Comparison of ENCODE assay signal across 11 cellular contexts in the genomic region with DNA sequence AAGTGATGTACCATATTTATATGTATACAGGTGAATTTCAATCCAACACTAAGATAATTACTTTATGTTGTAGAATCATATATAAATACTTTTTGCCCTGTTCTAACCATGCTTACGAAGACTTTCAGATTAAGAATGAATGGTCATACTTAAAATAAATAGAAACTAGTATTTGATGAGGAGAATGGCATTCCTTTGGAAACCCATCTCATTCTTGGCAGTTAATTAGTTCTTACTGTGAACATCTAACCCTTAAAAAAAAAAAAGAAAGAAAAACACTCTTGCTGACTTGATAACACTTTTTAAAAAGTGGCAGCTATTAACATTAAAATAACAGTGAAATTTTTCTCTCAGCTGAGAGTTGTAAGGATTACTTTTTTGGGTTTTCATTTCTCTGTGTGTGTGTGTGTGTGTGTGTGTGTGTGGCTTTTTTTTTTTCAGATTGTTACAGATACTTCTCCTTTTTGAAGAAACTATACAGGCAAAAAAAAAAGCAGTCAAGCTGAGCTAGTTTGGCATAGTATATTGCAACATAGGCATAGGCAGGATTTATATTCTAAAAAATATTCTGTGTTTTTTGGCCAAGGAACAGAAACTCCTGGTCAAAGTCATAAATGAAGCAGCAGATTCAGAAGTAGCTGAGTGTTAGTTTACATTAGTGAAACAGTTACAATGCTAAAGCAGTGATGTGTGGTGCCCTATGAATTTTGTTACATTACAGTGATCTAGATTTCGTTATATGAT.
A peak's percentile ranks its signal among the peaks of the same experiment; 100 is the strongest.
DNase-seq lines count a peak whose midpoint lies in the region; ATAC-seq and TF ChIP-seq lines count a peak whose summit lies in the region.
"Had no signal": no experiment of that assay in that cellular context is flagged by ENCODE, and none has a peak within 500 bp of the region (broad histone marks: within the 10 kb centered on the region; RNA-seq: fewer than 3 reads in every experiment).

No MANE protein-coding gene starts in this region.

- no peaks in the 10 kb centered on the region for H3K27me3 ChIP-seq in GM23248 (replicated peaks; ENCODE audit: insufficient read depth)
- no peaks in the 10 kb centered on the region for H3K27me3 ChIP-seq in esophagus muscularis mucosa
- no peaks in the 10 kb centered on the region for H3K27me3 ChIP-seq in parathyroid adenoma (ENCODE audit: control insufficient read depth, insufficient read depth, low read length)
- H3K27me3 ChIP-seq in PC-3 (ENCODE audit: low read length), result no peaks in the 10 kb centered on the region

- H3K36me3 ChIP-seq in GM23248 (ENCODE audit: low read depth) (no peaks in the 10 kb centered on the region), esophagus muscularis mucosa (no peaks in the 10 kb centered on the region), parathyroid adenoma (ENCODE audit: control insufficient read depth, insufficient read depth, low read length) (no peaks in the 10 kb centered on the region), PC-3 (ENCODE audit: low read depth, low read length) (no peaks in the 10 kb centered on the region)

- no peaks in the 10 kb centered on the region for H3K9me3 ChIP-seq in GM23248 (ENCODE audit: low read depth)
- H3K9me3 ChIP-seq in esophagus muscularis mucosa, result no peaks in the 10 kb centered on the region
- H3K9me3 ChIP-seq in parathyroid adenoma (ENCODE audit: control insufficient read depth, low read length), result no peaks in the 10 kb centered on the region
- no peaks in the 10 kb centered on the region for H3K9me3 ChIP-seq in PC-3 (ENCODE audit: low read length)

- ATAC-seq in PC-3 (no peak), GM21526 (IDR thresholded peaks at IDR 0.05; ENCODE audit: low FRiP score, unreplicated experiment) (no peak), HG03432 (IDR thresholded peaks at IDR 0.05; ENCODE audit: unreplicated experiment) (no peak), GM18511 (IDR thresholded peaks at IDR 0.05; ENCODE audit: unreplicated experiment) (no peak)

- no peak overlapping the region for H3K27ac ChIP-seq in GM23248
- H3K27ac ChIP-seq in esophagus muscularis mucosa (replicated peaks in 1 of 4), result peak overlapping the region; percentile 16 to 67 (median 60)
- peak overlapping the region; percentile 52 for H3K27ac ChIP-seq in parathyroid adenoma
- H3K27ac ChIP-seq in PC-3 (ENCODE audit: low read length), result no peak overlapping the region

- H3F3A ChIP-seq in GM23248 (ENCODE audit: insufficient read depth) (peaks cover 8% of the 10 kb centered on the region; the same call in 1 of the 2 replicates), PC-3 (ENCODE audit: low read length, unreplicated experiment) (no peaks in the 10 kb centered on the region)

- in situ Hi-C loops in GM23248 (cut with MboI), result no loop called here

- H2AFZ ChIP-seq in GM23248, result no peak overlapping the region
- H2AFZ ChIP-seq in parathyroid adenoma, result no peak overlapping the region
- H2AFZ ChIP-seq in PC-3 (ENCODE audit: low read length), result no peak overlapping the region

- 93 to 95% methylated on average over 2 of the region's 2 CpGs for WGBS in GM23248 (ENCODE audit: low coverage in 1 of 2, low lambda C conversion rate in 2 of 2, missing lambda C conversion rate in 2 of 2), 2 experiments
- 52% methylated on average over 2 of the region's 2 CpGs for WGBS in esophagus muscularis mucosa

- TF ChIP-seq CTCF in esophagus muscularis mucosa (IDR thresholded peaks at IDR 0.05), result no peak
- TF ChIP-seq CTCF in parathyroid adenoma (IDR thresholded peaks at IDR 0.05), result no peak
- no peak for TF ChIP-seq CTCF in PC-3 (conservative IDR thresholded peaks at IDR 0.05; ENCODE audit: low read depth, low read length)

- intact Hi-C loops in esophagus muscularis mucosa (cut with DNase I), result no loop called here
- intact Hi-C loops in PC-3 (cut with micrococcal nuclease), result no loop called here

- H3K9me2 ChIP-seq in GM23248 (ENCODE audit: insufficient read depth), result no peaks in the 10 kb centered on the region
- no peaks in the 10 kb centered on the region for H3K9me2 ChIP-seq in PC-3 (replicated peaks; ENCODE audit: low read length)

- CTCF ChIA-PET in PC-3 (lab: Charles Lee), result no interaction called here

- H3K79me2 ChIP-seq in GM23248 (ENCODE audit: insufficient read depth), result peaks cover 27% of the 10 kb centered on the region
- peaks cover 49% of the 10 kb centered on the region for H3K79me2 ChIP-seq in parathyroid adenoma
- H3K79me2 ChIP-seq in PC-3 (ENCODE audit: low read length), result peaks cover 41% of the 10 kb centered on the region

- TF ChIP-seq POLR2A in esophagus muscularis mucosa (IDR thresholded peaks at IDR 0.05; ENCODE audit: low read depth), result no peak

- TF ChIP-seq EP300 in esophagus muscularis mucosa (IDR thresholded peaks at IDR 0.05), result no peak

- peak; percentile 61 for DNase-seq in GM23248
- DNase-seq in NOMO-1 treated with dmso at 0.1 percent for 144 hours (lab: John Stamatoyannopoulos, UW; ENCODE audit: unreplicated experiment), result peak; percentile 66
- DNase-seq in esophagus muscularis mucosa (ENCODE audit: extremely low spot score), result no peak
- DNase-seq in PC-3, result no peak
- DNase-seq: Calu3, NCI-H1092 treated with DMSO at 0.1 percent for 48 hours, NCI-H446 treated with DMSO at 0.1 percent for 48 hours had no signal

- peak overlapping the region; percentile 2 for H3K4me2 ChIP-seq in GM23248 (ENCODE audit: unreplicated experiment)
- H3K4me2 ChIP-seq in parathyroid adenoma (ENCODE audit: low read length), result no peak overlapping the region
- no peak overlapping the region for H3K4me2 ChIP-seq in PC-3 (ENCODE audit: low read length)

- no peaks in the 10 kb centered on the region for H4K20me1 ChIP-seq in GM23248 (ENCODE audit: insufficient read depth)
- H4K20me1 ChIP-seq in PC-3 (ENCODE audit: low read length), result peaks cover 5% of the 10 kb centered on the region; the same call in 1 of the 2 replicates

- no TSS peak for BruUV-seq in PC-3 (replicated peaks; lab: Mats Ljungman, UMichigan)

- H3K4me3 ChIP-seq in GM23248 (no peak overlapping the region), esophagus muscularis mucosa (no peak overlapping the region), parathyroid adenoma (ENCODE audit: low read depth, low read length) (no peak overlapping the region), PC-3 (ENCODE audit: low read length) (no peak overlapping the region)

- H3K9ac ChIP-seq in GM23248 (no peak overlapping the region), parathyroid adenoma (no peak overlapping the region), PC-3 (ENCODE audit: low read length) (no peak overlapping the region)

- H3K4me1 ChIP-seq in GM23248 (ENCODE audit: insufficient read depth), result peaks cover 37% of the 10 kb centered on the region
- H3K4me1 ChIP-seq in esophagus muscularis mucosa, result peaks cover 52 to 90% (median 78%) of the 10 kb centered on the region in 4 donors
- H3K4me1 ChIP-seq in parathyroid adenoma, result peaks cover 50% of the 10 kb centered on the region
- H3K4me1 ChIP-seq in PC-3 (ENCODE audit: insufficient read depth, low read length), result peaks cover 5% of the 10 kb centered on the region

- POLR2A ChIA-PET in PC-3 (lab: Charles Lee; ENCODE audit: unreplicated experiment), result interaction anchor here (0.6 kb wide), 1 partner anchor 46 kb away, joined by 7 read pairs; no protein-coding TSS in a partner anchor

Comparison
In these comparisons a context has a peak if more than half of its experiments do, and no peak if none do; other contexts are left out.
1. DNase-seq: peak in GM23248 (single experiment) and NOMO-1 treated with dmso at 0.1 percent for 144 hours (single experiment); none in esophagus muscularis mucosa (single experiment) and PC-3 (single experiment).
2. H3K27ac ChIP-seq: peak in esophagus muscularis mucosa (4 of 4) and parathyroid adenoma (single experiment); none in GM23248 (single experiment) and PC-3 (single experiment).